ENCODE assay signal across 8 cellular contexts in genomic region chr20:45890997-45891983, GRCh38. TPM values are rescaled to one million over a fixed set of nuclear protein-coding genes. Genes with fewer than 3 reads are reported as not detected.
DNase-seq lines count a peak whose midpoint lies in the region; ATAC-seq, FAIRE-seq and TF ChIP-seq lines count a peak whose summit lies in the region.

Gene CTSA (plus strand): TSS chr20:45891335. CDS start chr20:45891569, 234 bp downstream.
Gene NEURL2 (minus strand): TSS chr20:45891208. CDS start chr20:45890991, 217 bp downstream.

- FAIRE-seq in urothelium cell line (lab: Jason Lieb, UNC): no peak

- H3K4me1 ChIP-seq in right cardiac atrium (ENCODE audit: control insufficient read depth, insufficient read depth, low read length): no peaks in the 10 kb centered on the region

- DNase-seq in GM12865 (ENCODE audit: low read depth) (peak; percentile 96), NCI-H128 (lab: John Stamatoyannopoulos, UW; ENCODE audit: unreplicated experiment) (peak; percentile 55), T-helper 2 cell (peak; percentile 68 to 89 (median 79)), anterior cingulate cortex (lab: John Stamatoyannopoulos, UW) (peak; percentile 31 to 95 (median 86)), right cardiac atrium (peak; percentile 96 to 99 (median 97)), putamen (ENCODE audit: low spot score) (peak; percentile 90), urothelium cell line (ENCODE audit: low spot score) (peak; percentile 96)

- H3K4me3 ChIP-seq in GM12865 (ENCODE audit: low read depth, low read length) (peak within 1 kb of the TSS; percentile 95), right cardiac atrium (ENCODE audit: low read length) (peak within 1 kb of the TSS; percentile 67)

- ATAC-seq in HG02642 (IDR thresholded peaks at IDR 0.05; ENCODE audit: poor library complexity, unreplicated experiment): peak; percentile 81
- ATAC-seq in right cardiac atrium: peak; percentile 91

- TF ChIP-seq CTCF in GM12865 (IDR thresholded peaks at IDR 0.05; ENCODE audit: insufficient read depth, low read depth, low read length, missing control alignments): no peak

- H3K27me3 ChIP-seq in right cardiac atrium (ENCODE audit: control insufficient read depth, insufficient read depth): no peaks in the 10 kb centered on the region

- H3K9me3 ChIP-seq in right cardiac atrium (ENCODE audit: control insufficient read depth, low read length): no peaks in the 10 kb centered on the region

- WGBS in right cardiac atrium: 1% methylated on average over 77 of the region's 77 CpGs

- peak within 1 kb of the TSS; percentile 53 for H3K27ac ChIP-seq in right cardiac atrium (ENCODE audit: low read length)

- intact Hi-C loops in right cardiac atrium (cut with DNase I): loop anchor here in 2 of 4 donors (2.0 to 10.0 kb wide), 3 partner anchors 44 to 74 kb away; partner anchors contain the start of gene PCIF1 (in 1 of the 2)

RNA-seq across cellular contexts. Expression of gene CTSA, which starts in this region (rescaled TPM):
- 100 to 1,000 TPM; 102 to 134 (median 112) TPM for total RNA-seq in right cardiac atrium
- polyA plus RNA-seq in right cardiac atrium: 126 TPM

RNA-seq across cellular contexts. Expression of gene NEURL2, which starts in this region (rescaled TPM):
- 1 to 10 TPM; 7.5 to 9.8 (median 7.9) TPM for total RNA-seq in right cardiac atrium
- polyA plus RNA-seq in right cardiac atrium: 7.0 TPM

Comparison
In these comparisons a context has a peak if more than half of its experiments do, and no peak if none do; other contexts are left out.
1. Peak in every context shown above with its lines: DNase-seq, ATAC-seq, H3K4me3 ChIP-seq and H3K27ac ChIP-seq.